Comparison of ENCODE assay signal across 15 cellular contexts in genomic region chr5:52811067-52811749, GRCh38. TPM values are rescaled to one million over a fixed set of nuclear protein-coding genes. Genes with fewer than 3 reads are reported as not detected.
A peak's percentile ranks its signal among the peaks of the same experiment; 100 is the strongest.
DNase-seq lines count a peak whose midpoint lies in the region; ATAC-seq, FAIRE-seq and TF ChIP-seq lines count a peak whose summit lies in the region.
"Had no signal": no experiment of that assay in that cellular context is flagged by ENCODE, and none has a peak within 500 bp of the region (broad histone marks: within the 10 kb centered on the region; RNA-seq: fewer than 3 reads in every experiment).

No MANE protein-coding gene starts in this region.

- H3K4me3 Mint-ChIP-seq in astrocyte (ENCODE audit: unreplicated experiment), result no peak overlapping the region
- no peak overlapping the region for H3K4me3 Mint-ChIP-seq in activated CD4-positive, alpha-beta memory T cell treated with anti-CD3 and anti-CD28 coated beads, Interleukin-2, amount 10 ng/mL, durations not matched to agents 7 days and 5 days
- H3K4me3 Mint-ChIP-seq: nephron had no signal

- no peaks in the 10 kb centered on the region for H3K9me3 Mint-ChIP-seq in astrocyte (ENCODE audit: unreplicated experiment)
- H3K9me3 Mint-ChIP-seq in activated CD4-positive, alpha-beta memory T cell treated with anti-CD3 and anti-CD28 coated beads, Interleukin-2, amount 10 ng/mL, durations not matched to agents 7 days and 5 days, result no peaks in the 10 kb centered on the region
- H3K9me3 Mint-ChIP-seq: nephron had no signal

- H3K27me3 ChIP-seq in astrocyte (ENCODE audit: insufficient read depth, low read length) (no peaks in the 10 kb centered on the region), mesenchymal stem cell (ENCODE audit: control insufficient read depth in 1 of 2, insufficient read depth in 1 of 2, low read length in 2 of 2) (no peaks in the 10 kb centered on the region), SJCRH30 (no peaks in the 10 kb centered on the region)
- H3K27me3 ChIP-seq: thyroid gland had no signal

- WGBS in mesenchymal stem cell, result no CpG with 5 or more reads among the region's 3 CpGs

- no peaks in the 10 kb centered on the region for H4K20me1 ChIP-seq in astrocyte (ENCODE audit: insufficient read depth, low read length)

- H3K27ac ChIP-seq in astrocyte (ENCODE audit: low read depth, low read length) (no peak overlapping the region), mesenchymal stem cell (ENCODE audit: low read length, poor library complexity, severe bottlenecking) (peak overlapping the region; percentile 28), SJCRH30 (no peak overlapping the region)
- H3K27ac ChIP-seq: KMS-11 had no signal

- no peak overlapping the region for H4K8ac ChIP-seq in mesenchymal stem cell (ENCODE audit: low read length)

- no peaks in the 10 kb centered on the region for H3K36me3 Mint-ChIP-seq in astrocyte (ENCODE audit: low read depth, unreplicated experiment)
- no peaks in the 10 kb centered on the region for H3K36me3 Mint-ChIP-seq in activated CD4-positive, alpha-beta memory T cell treated with anti-CD3 and anti-CD28 coated beads, Interleukin-2, amount 10 ng/mL, durations not matched to agents 7 days and 5 days (ENCODE audit: low read depth)

- POLR2A ChIA-PET in activated CD4-positive, alpha-beta memory T cell treated with anti-CD3 and anti-CD28 coated beads, Interleukin-2, amount 10 ng/mL, durations not matched to agents 7 days and 5 days (lab: Charles Lee), result interaction anchor here (1.9 kb wide), 1 partner anchor 10 kb away, joined by 4 read pairs; no protein-coding TSS in a partner anchor

- H3K9me3 ChIP-seq in astrocyte (ENCODE audit: insufficient read depth, low read depth, low read length) (no peaks in the 10 kb centered on the region), mesenchymal stem cell (ENCODE audit: control insufficient read depth, low read length) (no peaks in the 10 kb centered on the region), SJCRH30 (replicated peaks) (no peaks in the 10 kb centered on the region)
- H3K9me3 ChIP-seq: thyroid gland had no signal

- H3K4ac ChIP-seq in mesenchymal stem cell (ENCODE audit: low read depth in 1 of 2, low read length in 2 of 2), result no peak overlapping the region

- H3K36me3 ChIP-seq in astrocyte (ENCODE audit: insufficient read depth, low read length) (no peaks in the 10 kb centered on the region), mesenchymal stem cell (ENCODE audit: control insufficient read depth in 1 of 2, insufficient read depth in 2 of 2, low read depth in 1 of 2, low read length in 2 of 2) (no peaks in the 10 kb centered on the region), SJCRH30 (peaks cover 5% of the 10 kb centered on the region; the same call in 1 of the 2 replicates)
- H3K36me3 ChIP-seq: thyroid gland had no signal

- H3K79me2 ChIP-seq in astrocyte (ENCODE audit: insufficient read depth, low read length), result no peaks in the 10 kb centered on the region

- no peak overlapping the region for H2BK15ac ChIP-seq in mesenchymal stem cell (ENCODE audit: low read depth, poor library complexity, severe bottlenecking)

- H3K79me1 ChIP-seq in mesenchymal stem cell (replicated peaks; ENCODE audit: low read length, poor library complexity, severe bottlenecking), result peaks cover 10% of the 10 kb centered on the region

- H3K23ac ChIP-seq in mesenchymal stem cell (ENCODE audit: low read length in 2 of 2), result no peak overlapping the region

- H3K4me3 ChIP-seq in astrocyte (ENCODE audit: insufficient read depth, low read depth, low read length) (no peak overlapping the region), mesenchymal stem cell (ENCODE audit: insufficient read depth in 1 of 2, low read depth in 1 of 2, low read length in 2 of 2) (no peak overlapping the region), SJCRH30 (no peak overlapping the region)
- H3K4me3 ChIP-seq: thyroid gland had no signal

- ATAC-seq in GM19452 (IDR thresholded peaks at IDR 0.05; ENCODE audit: unreplicated experiment) (no peak), HG03025 (IDR thresholded peaks at IDR 0.05; ENCODE audit: low FRiP score, unreplicated experiment) (no peak)

- peak overlapping the region; percentile 7 for H3K4me2 ChIP-seq in astrocyte (ENCODE audit: low read length)
- no peak overlapping the region for H3K4me2 ChIP-seq in mesenchymal stem cell (ENCODE audit: low read length, poor library complexity, severe bottlenecking)
- H3K4me2 ChIP-seq: KMS-11 had no signal

- peak; percentile 49 for FAIRE-seq in astrocyte (lab: Jason Lieb, UNC)
- FAIRE-seq: D721Med had no signal

- DNase-seq in AML-193 (lab: John Stamatoyannopoulos, UW), result peak; percentile 90 to 93
- peak; percentile 61 to 67 for DNase-seq in Kasumi-1 (lab: John Stamatoyannopoulos, UW)
- DNase-seq in astrocyte (ENCODE audit: low read depth), result no peak
- DNase-seq in mesenchymal stem cell, result peak; percentile 86
- no peak for DNase-seq in activated CD4-positive, alpha-beta memory T cell treated with anti-CD3 and anti-CD28 coated beads, Interleukin-2, amount 10 ng/mL, durations not matched to agents 7 days and 5 days
- DNase-seq in SJCRH30, result no peak
- DNase-seq: activated CD4-positive, alpha-beta T cell treated with anti-CD3 and anti-CD28 coated beads, Interleukin-2, amount 50 U/mL, for 48 hours; head of caudate nucleus; stimulated activated CD4-positive, alpha-beta T cell treated with anti-CD3 and anti-CD28 coated beads, Interleukin-4, amount 100 ng/mL, for 24 hours; thyroid gland had no signal

- no peak overlapping the region for H2BK120ac ChIP-seq in mesenchymal stem cell (ENCODE audit: low read depth, low read length)

- H3K27me3 Mint-ChIP-seq in astrocyte (ENCODE audit: low read depth, unreplicated experiment), result no peaks in the 10 kb centered on the region
- no peaks in the 10 kb centered on the region for H3K27me3 Mint-ChIP-seq in activated CD4-positive, alpha-beta memory T cell treated with anti-CD3 and anti-CD28 coated beads, Interleukin-2, amount 10 ng/mL, durations not matched to agents 7 days and 5 days

- H3K27ac Mint-ChIP-seq in astrocyte (ENCODE audit: unreplicated experiment), result peak overlapping the region; percentile 91
- no peak overlapping the region for H3K27ac Mint-ChIP-seq in activated CD4-positive, alpha-beta memory T cell treated with anti-CD3 and anti-CD28 coated beads, Interleukin-2, amount 10 ng/mL, durations not matched to agents 7 days and 5 days

- no peak overlapping the region for H3K18ac ChIP-seq in mesenchymal stem cell (ENCODE audit: low read depth in 1 of 2, low read length in 2 of 2)

- H3K4me1 Mint-ChIP-seq in astrocyte (ENCODE audit: low read depth, unreplicated experiment), result peaks cover 32% of the 10 kb centered on the region
- H3K4me1 Mint-ChIP-seq in activated CD4-positive, alpha-beta memory T cell treated with anti-CD3 and anti-CD28 coated beads, Interleukin-2, amount 10 ng/mL, durations not matched to agents 7 days and 5 days, result peaks cover 18% of the 10 kb centered on the region

- H2AK5ac ChIP-seq in mesenchymal stem cell (ENCODE audit: low read length, severe bottlenecking), result no peak overlapping the region

- CTCF ChIA-PET in activated CD4-positive, alpha-beta memory T cell treated with anti-CD3 and anti-CD28 coated beads, Interleukin-2, amount 10 ng/mL, durations not matched to agents 7 days and 5 days (lab: Charles Lee), result interaction anchor here (1.0 to 1.2 kb wide), 2 partner anchors 12 to 16 kb away, joined by 3 to 5 read pairs; no protein-coding TSS in a partner anchor

- no peak overlapping the region for H2BK5ac ChIP-seq in mesenchymal stem cell (ENCODE audit: low read depth, low read length, poor library complexity, severe bottlenecking)

- no peak overlapping the region for H3K14ac ChIP-seq in mesenchymal stem cell (ENCODE audit: low read length in 2 of 2)

- no peak overlapping the region for H4K91ac ChIP-seq in mesenchymal stem cell (ENCODE audit: low read length)

- no peak for TF ChIP-seq CTCF in astrocyte (IDR thresholded peaks at IDR 0.05; ENCODE audit: insufficient read depth, low read depth, low read length)

- H3K4me1 ChIP-seq in astrocyte (ENCODE audit: insufficient read depth, low read length) (peaks cover 14% of the 10 kb centered on the region), mesenchymal stem cell (ENCODE audit: control insufficient read depth, insufficient read depth, low read depth, low read length) (peaks cover 5% of the 10 kb centered on the region), SJCRH30 (no peaks in the 10 kb centered on the region; the same call in 1 of the 2 replicates)

- H3K9ac ChIP-seq in astrocyte (ENCODE audit: low read length) (no peak overlapping the region), mesenchymal stem cell (ENCODE audit: low read length) (peak overlapping the region; percentile 70)
- H3K9ac ChIP-seq: KMS-11 had no signal

- H2BK12ac ChIP-seq in mesenchymal stem cell (ENCODE audit: low read length in 2 of 2), result no peak overlapping the region

- no peak overlapping the region for H2AFZ ChIP-seq in astrocyte (ENCODE audit: low read depth, low read length)
- H2AFZ ChIP-seq in mesenchymal stem cell (ENCODE audit: low read depth, low read length), result no peak overlapping the region

RNA-seq across cellular contexts. Expression of gene ITGA1, which starts 23.5 kb away (rescaled TPM):
- total RNA-seq in astrocyte, result 73.7 and 83.1 TPM in 2 replicates
- polyA plus RNA-seq in mesenchymal stem cell (2013, experiment 1 of 2), result 202 TPM
- 199 TPM for polyA plus RNA-seq in mesenchymal stem cell (2013, experiment 2 of 2)
- 1 to 10 TPM; 4.9 to 8.0 TPM for total RNA-seq in activated CD4-positive, alpha-beta memory T cell treated with anti-CD3 and anti-CD28 coated beads, Interleukin-2, amount 10 ng/mL, durations not matched to agents 7 days and 5 days
- total RNA-seq in SJCRH30 (2014; rRNA removed; shearing (Covaris generic)), result 8.8 and 9.9 TPM in 2 replicates

RNA-seq across cellular contexts. Expression of gene PELO, which starts 23.5 kb away (rescaled TPM):
- 75.2 and 75.8 TPM in 2 replicates for total RNA-seq in astrocyte
- 37.4 TPM for polyA plus RNA-seq in mesenchymal stem cell (2013, experiment 1 of 2)
- polyA plus RNA-seq in mesenchymal stem cell (2013, experiment 2 of 2), result 35.7 TPM
- 10 to 100 TPM; 20.6 TPM for total RNA-seq in activated CD4-positive, alpha-beta memory T cell treated with anti-CD3 and anti-CD28 coated beads, Interleukin-2, amount 10 ng/mL, durations not matched to agents 7 days and 5 days
- 16.8 and 17.0 TPM in 2 replicates for total RNA-seq in SJCRH30 (2014; rRNA removed; shearing (Covaris generic))

Comparison
In these comparisons a context has a peak if more than half of its experiments do, and no peak if none do; other contexts are left out.
1. DNase-seq: peak in AML-193 (2 of 2), Kasumi-1 (2 of 2) and mesenchymal stem cell (single experiment); none in astrocyte (single experiment), activated CD4-positive, alpha-beta memory T cell treated with anti-CD3 and anti-CD28 coated beads, Interleukin-2, amount 10 ng/mL, durations not matched to agents 7 days and 5 days (single experiment) and SJCRH30 (0 of 2).